Comparison of ENCODE assay signal across 11 cellular contexts in genomic region chr1:184020328-184020727, GRCh38.
"Had no signal": no experiment of that assay in that cellular context is flagged by ENCODE, and none has a peak within 500 bp of the region (broad histone marks: within the 10 kb centered on the region; RNA-seq: fewer than 3 reads in every experiment).

No MANE protein-coding gene starts in this region.

- H3K9me3 Mint-ChIP-seq: naive thymus-derived CD8-positive, alpha-beta T cell had no signal

- H3K4me1 Mint-ChIP-seq: naive thymus-derived CD8-positive, alpha-beta T cell had no signal

- DNase-seq: effector memory CD4-positive, alpha-beta T cell; heart left ventricle; mammary epithelial cell; naive thymus-derived CD8-positive, alpha-beta T cell; small intestine; stimulated activated CD4-positive, alpha-beta T cell treated with anti-CD3 and anti-CD28 coated beads, Interleukin-12 subunit alpha, Interleukin-12 subunit beta, amount 100 ng/mL, for 4 hours; stimulated activated naive CD4-positive, alpha-beta T cell treated with Interleukin-2 at 50 U/mL for 16 hours; testis; trophoblast cell had no signal

- H3K4me3 Mint-ChIP-seq: naive thymus-derived CD8-positive, alpha-beta T cell had no signal

- H3K27ac Mint-ChIP-seq: naive thymus-derived CD8-positive, alpha-beta T cell had no signal

- H3K36me3 Mint-ChIP-seq: naive thymus-derived CD8-positive, alpha-beta T cell had no signal

- H3K27ac ChIP-seq: coronary artery, parathyroid adenoma, testis had no signal
